In genomic region chr19:19409235-19410030, GRCh38 we compare ENCODE assay signal across 12 cellular contexts. TPM values are rescaled to one million over a fixed set of nuclear protein-coding genes. Genes with fewer than 3 reads are reported as not detected.
DNase-seq lines count a peak whose midpoint lies in the region; ATAC-seq, FAIRE-seq and TF ChIP-seq lines count a peak whose summit lies in the region.
"Had no signal": no experiment of that assay in that cellular context is flagged by ENCODE, and none has a peak within 500 bp of the region (broad histone marks: within the 10 kb centered on the region; RNA-seq: fewer than 3 reads in every experiment).

No MANE protein-coding gene starts in this region.

- H3K36me3 Mint-ChIP-seq in activated naive CD4-positive, alpha-beta T cell treated with anti-CD3 and anti-CD28 coated beads, Interleukin-2, amount 50 U/mL, for 24 hours: peaks cover 4% of the 10 kb centered on the region
- H3K36me3 Mint-ChIP-seq in T-helper 17 cell (ENCODE audit: low read depth): no peaks in the 10 kb centered on the region
- H3K36me3 Mint-ChIP-seq in immature natural killer cell: no peaks in the 10 kb centered on the region

- peak overlapping the region; percentile 76 for H3K4me3 Mint-ChIP-seq in activated naive CD4-positive, alpha-beta T cell treated with anti-CD3 and anti-CD28 coated beads, Interleukin-2, amount 50 U/mL, for 24 hours
- H3K4me3 Mint-ChIP-seq in T-helper 17 cell (peak overlapping the region; percentile 77), immature natural killer cell (peak overlapping the region; percentile 64 to 94 (median 68))

- no peak for FAIRE-seq in GM12892 (lab: Jason Lieb, UNC)
- FAIRE-seq: RCC 7860 had no signal

- DNase-seq in activated naive CD4-positive, alpha-beta T cell (lab: John Stamatoyannopoulos, UW): no peak
- DNase-seq in T-helper 17 cell (no peak), immature natural killer cell (no peak), GM12892 (ENCODE audit: insufficient read length) (no peak), NCI-H446 treated with DMSO at 0.1 percent for 48 hours (lab: John Stamatoyannopoulos, UW) (no peak)
- DNase-seq: activated gamma-delta T cell treated with Interleukin-2 at 50 U/mL for 16 hours, foreskin melanocyte, NCI-H1930 had no signal

- peaks cover 79% of the 10 kb centered on the region for H3K4me1 Mint-ChIP-seq in activated naive CD4-positive, alpha-beta T cell treated with anti-CD3 and anti-CD28 coated beads, Interleukin-2, amount 50 U/mL, for 24 hours
- H3K4me1 Mint-ChIP-seq in T-helper 17 cell (peaks cover 67% of the 10 kb centered on the region), immature natural killer cell (peaks cover 81 to 85% of the 10 kb centered on the region in 2 donors)

- peak overlapping the region; percentile 95 for H3K27ac Mint-ChIP-seq in activated naive CD4-positive, alpha-beta T cell treated with anti-CD3 and anti-CD28 coated beads, Interleukin-2, amount 50 U/mL, for 24 hours
- H3K27ac Mint-ChIP-seq in T-helper 17 cell (peak overlapping the region; percentile 88), immature natural killer cell (peak overlapping the region; percentile 77 to 95 (median 92))

- H3K9me3 Mint-ChIP-seq in activated naive CD4-positive, alpha-beta T cell treated with anti-CD3 and anti-CD28 coated beads, Interleukin-2, amount 50 U/mL, for 24 hours: no peaks in the 10 kb centered on the region
- H3K9me3 Mint-ChIP-seq in immature natural killer cell: no peaks in the 10 kb centered on the region

- no peak for TF ChIP-seq POLR2A in GM12892 (IDR thresholded peaks at IDR 0.05; ENCODE audit: low read depth, low read length)

- ATAC-seq in T-helper 17 cell: no peak
- no peak for ATAC-seq in HG03378 (IDR thresholded peaks at IDR 0.05; ENCODE audit: unreplicated experiment)
- ATAC-seq in GM19351 (IDR thresholded peaks at IDR 0.05; ENCODE audit: unreplicated experiment): no peak

- H3K9me3 ChIP-seq in T-helper 17 cell (ENCODE audit: control insufficient read depth, low read length, poor library complexity, severe bottlenecking): no peaks in the 10 kb centered on the region

- H3K27me3 Mint-ChIP-seq in activated naive CD4-positive, alpha-beta T cell treated with anti-CD3 and anti-CD28 coated beads, Interleukin-2, amount 50 U/mL, for 24 hours: no peaks in the 10 kb centered on the region
- H3K27me3 Mint-ChIP-seq in T-helper 17 cell (no peaks in the 10 kb centered on the region), immature natural killer cell (ENCODE audit: low read depth in 3 of 3) (peaks cover 8 to 21% (median 11%) of the 10 kb centered on the region in 3 donors)

RNA-seq across cellular contexts. Expression of gene GATAD2A, which starts 4.0 kb away (rescaled TPM):
- total RNA-seq in T-helper 17 cell: 100 to 1,000 TPM; 129 to 153 TPM
- polyA plus RNA-seq in immature natural killer cell: 10 to 100 TPM in 2 of 3 donors, 1 to 10 TPM in 1; 8.8 to 48.5 (median 21.0) TPM
- polyA plus RNA-seq in GM12892 (2012; ENCODE audit: missing spikeins): 20.5 TPM
